In the genomic region with DNA sequence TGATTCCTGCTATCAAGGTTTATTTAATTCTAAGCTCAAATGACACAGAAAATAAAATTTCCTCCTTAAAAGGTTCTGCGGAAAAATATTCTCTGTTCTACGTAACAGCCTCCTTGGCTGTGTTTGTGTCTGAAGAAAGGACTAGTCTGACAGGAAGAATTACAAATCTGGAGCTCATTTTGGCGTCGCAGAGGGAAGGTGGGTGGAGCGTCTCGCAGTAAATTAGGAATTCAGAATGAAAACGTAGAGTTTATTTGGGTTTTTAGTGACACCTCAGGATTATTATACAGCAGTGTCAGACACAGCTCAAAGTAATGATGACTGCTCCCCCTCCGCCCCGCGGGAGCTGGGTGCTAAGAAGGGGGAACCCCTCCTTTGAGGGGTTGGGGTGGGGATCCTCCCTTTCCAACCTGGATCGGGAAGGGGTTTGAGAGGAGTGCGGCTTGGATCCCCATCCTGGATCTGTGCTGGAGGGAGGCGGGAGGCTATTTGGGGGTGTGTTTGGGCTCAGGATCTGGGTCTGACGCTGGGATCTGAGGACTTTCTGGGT, we compare ENCODE assay signal across 8 cellular contexts. TPM values are rescaled to one million over a fixed set of nuclear protein-coding genes. Genes with fewer than 3 reads are reported as not detected.
DNase-seq lines count a peak whose midpoint lies in the region; ATAC-seq, FAIRE-seq and TF ChIP-seq lines count a peak whose summit lies in the region.

No MANE protein-coding gene starts in this region.

- no peaks in the 10 kb centered on the region for H3K27me3 ChIP-seq in DOHH2 (ENCODE audit: control insufficient read depth, low read length)
- no peaks in the 10 kb centered on the region for H3K27me3 ChIP-seq in SJSA1 (replicated peaks)
- H3K27me3 ChIP-seq in endothelial cell of umbilical vein (ENCODE audit: control insufficient read depth in 2 of 2, insufficient read depth in 2 of 2, low read length in 2 of 2), result no peaks in the 10 kb centered on the region

- H3K4me2 ChIP-seq in DOHH2 (ENCODE audit: low read length) (peak overlapping the region; percentile 87), endothelial cell of umbilical vein (ENCODE audit: insufficient read depth, low read length) (peak overlapping the region; percentile 75)

- H3K4me3 ChIP-seq in DOHH2 (ENCODE audit: low read length), result peak overlapping the region; percentile 83
- H3K4me3 ChIP-seq in SJSA1, result peak overlapping the region; percentile 81
- H3K4me3 ChIP-seq in endothelial cell of umbilical vein (replicated peaks in 1 of 3; ENCODE audit: insufficient read depth in 1 of 3, low read depth in 1 of 3, low read length in 3 of 3), result peak overlapping the region; percentile 42 to 84 (median 57)

- peak overlapping the region; percentile 87 to 96 (median 94) for H3K27ac Mint-ChIP-seq in naive thymus-derived CD8-positive, alpha-beta T cell

- ATAC-seq in naive thymus-derived CD8-positive, alpha-beta T cell, result no peak

- no peak for TF ChIP-seq POLR2A in endothelial cell of umbilical vein (IDR thresholded peaks at IDR 0.05; ENCODE audit: low read depth, low read length)

- no peaks in the 10 kb centered on the region for H3K27me3 Mint-ChIP-seq in naive thymus-derived CD8-positive, alpha-beta T cell

- no peaks in the 10 kb centered on the region for H3K9me2 ChIP-seq in DOHH2 (replicated peaks; ENCODE audit: control insufficient read depth, low read length)

- peaks cover 40% of the 10 kb centered on the region for H3K4me1 ChIP-seq in DOHH2 (ENCODE audit: control insufficient read depth, low read length)
- peaks cover 19% of the 10 kb centered on the region for H3K4me1 ChIP-seq in SJSA1 (replicated peaks)
- H3K4me1 ChIP-seq in endothelial cell of umbilical vein (ENCODE audit: control insufficient read depth, extremely low read depth, insufficient read depth, low read length), result peaks cover 13% of the 10 kb centered on the region

- peaks cover 8% of the 10 kb centered on the region for H3F3A ChIP-seq in DOHH2 (ENCODE audit: control insufficient read depth, insufficient read depth)

- H3K27ac ChIP-seq in DOHH2 (ENCODE audit: low read depth, low read length) (no peak overlapping the region), SJSA1 (no peak overlapping the region; the same call in 1 of the 2 replicates), endothelial cell of umbilical vein (ENCODE audit: insufficient read depth, low read depth, low read length) (no peak overlapping the region)

- CTCF ChIA-PET in endothelial cell of umbilical vein (lab: Charles Lee), result interaction anchor here (0.7 to 3.1 kb wide), 14 partner anchors 10 to 255 kb away, joined by 3 to 11 read pairs (median 3); no protein-coding TSS in a partner anchor

- intact Hi-C loops in endothelial cell of umbilical vein (cut with micrococcal nuclease), result loop anchor here (2.0 kb wide), 3 partner anchors 19 to 717 kb away; partner anchors contain the start of gene NR4A3

- TF ChIP-seq CTCF in DOHH2 (IDR thresholded peaks at IDR 0.05; ENCODE audit: low read depth, low read length, poor library complexity, severe bottlenecking), result no peak
- TF ChIP-seq CTCF in endothelial cell of umbilical vein (IDR thresholded peaks at IDR 0.05; ENCODE audit: extremely low read depth in 1 of 2, insufficient read depth in 1 of 2, low read depth in 1 of 2, low read length in 2 of 2), result no peak
- no peak for TF ChIP-seq CTCF in D721Med (IDR thresholded peaks at IDR 0.05; ENCODE audit: insufficient read depth, missing control alignments)

- H3K36me3 Mint-ChIP-seq in naive thymus-derived CD8-positive, alpha-beta T cell, result peaks cover 0 to 8% (median 4%) of the 10 kb centered on the region in 3 donors

- peaks cover 16% of the 10 kb centered on the region; the same call in 1 of the 2 replicates for H4K20me1 ChIP-seq in DOHH2 (ENCODE audit: control insufficient read depth, insufficient read depth, low read depth, low read length)
- no peaks in the 10 kb centered on the region for H4K20me1 ChIP-seq in endothelial cell of umbilical vein (replicated peaks; ENCODE audit: control insufficient read depth, extremely low read depth, insufficient read depth, low read length)

- H3K9me3 Mint-ChIP-seq in naive thymus-derived CD8-positive, alpha-beta T cell, result peaks cover 0 to 10% (median 2%) of the 10 kb centered on the region in 9 donors

- no peak for FAIRE-seq in endothelial cell of umbilical vein (lab: Jason Lieb, UNC)
- no peak for FAIRE-seq in D721Med (lab: Jason Lieb, UNC)

- H3K36me3 ChIP-seq in DOHH2 (ENCODE audit: control insufficient read depth, low read length) (peaks cover 20% of the 10 kb centered on the region), SJSA1 (no peaks in the 10 kb centered on the region; the same call in 1 of the 2 replicates), endothelial cell of umbilical vein (ENCODE audit: control insufficient read depth in 2 of 2, extremely low read depth in 1 of 2, insufficient read depth in 2 of 2, low read length in 2 of 2) (no peaks in the 10 kb centered on the region)

- peak in 1 of 2 experiments; percentile 8 for DNase-seq in SJSA1 (ENCODE audit: low read depth in 1 of 2, low spot score in 2 of 2)
- DNase-seq in endothelial cell of umbilical vein (ENCODE audit: low read depth, low spot score), result peak; percentile 24
- DNase-seq in naive thymus-derived CD8-positive, alpha-beta T cell, result peak in 1 of 10 donors; percentile 25
- DNase-seq in NCI-H526 (lab: John Stamatoyannopoulos, UW), result no peak
- DNase-seq in D721Med (ENCODE audit: insufficient read length, low spot score), result no peak
- DNase-seq in NCI-H748 treated with DMSO at 0.1 percent for 48 hours (lab: John Stamatoyannopoulos, UW), result no peak
- no peak for DNase-seq in DMS114 treated with DMSO at 0.1 percent for 48 hours (lab: John Stamatoyannopoulos, UW; ENCODE audit: unreplicated experiment)

- H3K9me1 ChIP-seq in endothelial cell of umbilical vein (replicated peaks; ENCODE audit: control insufficient read depth, extremely low read depth, insufficient read depth, low read length), result no peaks in the 10 kb centered on the region

- H3K79me2 ChIP-seq in DOHH2 (ENCODE audit: control insufficient read depth, low read length) (peaks cover 37% of the 10 kb centered on the region), endothelial cell of umbilical vein (ENCODE audit: control insufficient read depth, insufficient read depth, low read length) (no peaks in the 10 kb centered on the region)

- peak overlapping the region; percentile 86 to 97 (median 92) for H3K4me3 Mint-ChIP-seq in naive thymus-derived CD8-positive, alpha-beta T cell

- peaks cover 31 to 58% (median 57%) of the 10 kb centered on the region in 4 donors for H3K4me1 Mint-ChIP-seq in naive thymus-derived CD8-positive, alpha-beta T cell

- POLR2A ChIA-PET in endothelial cell of umbilical vein (lab: Charles Lee), result no interaction called here
- POLR2A ChIA-PET in naive thymus-derived CD8-positive, alpha-beta T cell (lab: Charles Lee), result interaction anchor here (0.8 to 6.1 kb wide), 17 partner anchors 10 to 90 kb away, joined by 3 to 63 read pairs (median 6); no protein-coding TSS in a partner anchor

- H2AFZ ChIP-seq in endothelial cell of umbilical vein (ENCODE audit: low read depth, low read length), result peak overlapping the region; percentile 92

- H3K9ac ChIP-seq in endothelial cell of umbilical vein (replicated peaks; ENCODE audit: extremely low read depth, insufficient read depth, low read length), result peak overlapping the region; percentile 22

- H3K9me3 ChIP-seq in DOHH2 (ENCODE audit: control insufficient read depth, insufficient read depth, low read length) (no peaks in the 10 kb centered on the region), SJSA1 (replicated peaks) (no peaks in the 10 kb centered on the region), endothelial cell of umbilical vein (replicated peaks; ENCODE audit: control insufficient read depth, insufficient read depth, low read length) (no peaks in the 10 kb centered on the region)

- dilution Hi-C loops in endothelial cell of umbilical vein (cut with MboI; ENCODE audit: extremely low pct_ligation_motif_present, low sequenced_read_pairs), result no loop called here

- BruUV-seq in endothelial cell of umbilical vein (replicated peaks; lab: Mats Ljungman, UMichigan), result TSS peak; percentile 50

TF ChIP-seq in endothelial cell of umbilical vein, 7 proteins besides CTCF, POLR2A, EP300 and RAD21:
- no peak for TF ChIP-seq MYC (IDR thresholded peaks at IDR 0.05; ENCODE audit: low read depth, low read length)
- no peak for TF ChIP-seq POLR2AphosphoS5 (IDR thresholded peaks at IDR 0.05; ENCODE audit: insufficient read depth, low read depth, low read length)
- TF ChIP-seq, protein P1, sequence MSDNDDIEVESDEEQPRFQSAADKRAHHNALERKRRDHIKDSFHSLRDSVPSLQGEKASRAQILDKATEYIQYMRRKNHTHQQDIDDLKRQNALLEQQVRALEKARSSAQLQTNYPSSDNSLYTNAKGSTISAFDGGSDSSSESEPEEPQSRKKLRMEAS (IDR thresholded peaks at IDR 0.05; ENCODE audit: insufficient read depth, insufficient read length), result no peak
- TF ChIP-seq GATA2 (IDR thresholded peaks at IDR 0.05; ENCODE audit: insufficient read depth, insufficient read length, low read depth, low read length), result no peak
- TF ChIP-seq FOS (IDR thresholded peaks at IDR 0.05; ENCODE audit: borderline replicate concordance, insufficient read depth, low read length), result no peak
- no peak for TF ChIP-seq EZH2 (IDR thresholded peaks at IDR 0.05; ENCODE audit: borderline replicate concordance, low read depth, low read length, severe bottlenecking)
- TF ChIP-seq JUN (IDR thresholded peaks at IDR 0.05; ENCODE audit: borderline replicate concordance, insufficient read depth, insufficient read length, low read depth), result no peak

RNA-seq across cellular contexts. Expression of gene TGFBR1, which starts 0.9 kb away (rescaled TPM):
- 29.3 and 36.0 TPM in 2 replicates for total RNA-seq in SJSA1 (2014; rRNA removed; shearing (Covaris generic))
- total RNA-seq in endothelial cell of umbilical vein, result 17.7 and 18.6 TPM in 2 replicates
- polyA plus RNA-seq in endothelial cell of umbilical vein, result 5.6 and 5.8 TPM in 2 replicates
- polyA plus RNA-seq in endothelial cell of umbilical vein (2011; cell fraction: cytosol; rRNA removed), result 4.5 and 4.8 TPM in 2 replicates
- polyA plus RNA-seq in endothelial cell of umbilical vein (2011; cell fraction: nucleus; rRNA removed), result 7.4 and 8.0 TPM in 2 replicates
- polyA plus RNA-seq in endothelial cell of umbilical vein (2012), result 11.4 and 14.2 TPM in 2 replicates
- 57.5 and 90.0 TPM in 2 replicates for polyA minus RNA-seq in endothelial cell of umbilical vein
- 62.7 TPM for polyA minus RNA-seq in endothelial cell of umbilical vein (2011; cell fraction: cytosol; rRNA and poly(A)+ RNA removed)
- 21.1 and 25.6 TPM in 2 replicates for polyA minus RNA-seq in endothelial cell of umbilical vein (2011; cell fraction: nucleus; rRNA and poly(A)+ RNA removed)
- total RNA-seq in naive thymus-derived CD8-positive, alpha-beta T cell, result 10 to 100 TPM; 43.6 to 45.3 TPM
- 10 to 100 TPM; 19.2 to 23.6 (median 22.3) TPM for polyA plus RNA-seq in naive thymus-derived CD8-positive, alpha-beta T cell
